1 cellular context compared by ENCODE assay signal in the genomic region with DNA sequence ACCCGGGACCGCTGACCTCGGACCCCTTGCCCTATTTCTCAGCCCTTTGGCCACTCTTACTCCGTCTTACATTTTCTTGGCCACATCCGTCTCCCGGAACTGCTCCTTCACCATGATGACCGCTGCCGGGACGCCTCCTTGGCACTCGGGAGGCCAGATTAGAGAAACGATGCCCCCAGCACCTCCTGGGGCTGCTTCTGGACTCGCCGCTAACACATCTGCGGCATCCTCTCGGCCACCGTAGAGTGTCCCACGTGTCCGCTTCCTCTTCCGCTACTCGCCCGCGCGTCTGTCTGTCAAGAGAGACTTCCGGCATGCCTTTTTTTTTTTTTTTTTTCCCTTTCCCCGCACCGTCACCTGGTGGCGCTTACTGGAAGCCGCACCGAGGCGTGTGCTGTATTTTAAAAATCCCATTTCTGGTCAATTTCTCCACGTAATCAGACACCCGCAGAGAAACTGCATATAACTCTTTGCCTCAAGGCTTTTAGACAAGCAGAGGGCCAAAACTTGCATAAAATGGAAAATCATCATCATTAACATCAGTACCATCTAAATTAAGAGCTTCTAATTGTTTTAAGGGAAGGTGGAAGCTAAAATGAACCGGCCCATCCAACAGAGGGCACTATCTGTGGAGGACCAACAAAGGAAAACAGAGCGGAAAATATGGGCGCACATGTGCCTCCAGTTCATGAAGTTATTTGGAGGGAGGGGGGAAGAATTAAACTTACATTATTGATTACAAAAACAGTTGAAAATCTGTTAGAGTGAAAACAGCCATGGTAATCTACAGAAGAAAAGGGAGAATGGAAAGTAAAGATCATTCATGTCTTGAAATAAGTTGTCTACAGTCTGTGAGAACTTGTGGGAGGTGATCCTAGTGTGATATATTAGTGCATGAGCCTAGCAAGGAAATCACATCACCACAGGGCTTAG.
TF ChIP-seq lines count a peak whose summit lies in the region.

TSS of gene POLR3A (minus strand) at position 222 of the 933 bp plus-strand sequence. CDS start at position 114, 108 bp downstream.

TF ChIP-seq in HepG2, 621 proteins besides CTCF, POLR2A, EP300 and RAD21 (continued from another document and continues in another):
- no peak for TF ChIP-seq ZNF503 (CRISPR knock-in tag; IDR thresholded peaks at IDR 0.05)
- TF ChIP-seq, protein P1, sequence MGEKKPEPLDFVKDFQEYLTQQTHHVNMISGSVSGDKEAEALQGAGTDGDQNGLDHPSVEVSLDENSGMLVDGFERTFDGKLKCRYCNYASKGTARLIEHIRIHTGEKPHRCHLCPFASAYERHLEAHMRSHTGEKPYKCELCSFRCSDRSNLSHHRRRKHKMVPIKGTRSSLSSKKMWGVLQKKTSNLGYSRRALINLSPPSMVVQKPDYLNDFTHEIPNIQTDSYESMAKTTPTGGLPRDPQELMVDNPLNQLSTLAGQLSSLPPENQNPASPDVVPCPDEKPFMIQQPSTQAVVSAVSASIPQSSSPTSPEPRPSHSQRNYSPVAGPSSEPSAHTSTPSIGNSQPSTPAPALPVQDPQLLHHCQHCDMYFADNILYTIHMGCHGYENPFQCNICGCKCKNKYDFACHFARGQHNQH (CRISPR knock-in tag; IDR thresholded peaks at IDR 0.05): peak; percentile 48; the same call in 1 of the 2 replicates
- TF ChIP-seq ZNF564 (CRISPR knock-in tag; IDR thresholded peaks at IDR 0.05): no peak; the same call in 1 of the 2 replicates
- TF ChIP-seq, protein P2, sequence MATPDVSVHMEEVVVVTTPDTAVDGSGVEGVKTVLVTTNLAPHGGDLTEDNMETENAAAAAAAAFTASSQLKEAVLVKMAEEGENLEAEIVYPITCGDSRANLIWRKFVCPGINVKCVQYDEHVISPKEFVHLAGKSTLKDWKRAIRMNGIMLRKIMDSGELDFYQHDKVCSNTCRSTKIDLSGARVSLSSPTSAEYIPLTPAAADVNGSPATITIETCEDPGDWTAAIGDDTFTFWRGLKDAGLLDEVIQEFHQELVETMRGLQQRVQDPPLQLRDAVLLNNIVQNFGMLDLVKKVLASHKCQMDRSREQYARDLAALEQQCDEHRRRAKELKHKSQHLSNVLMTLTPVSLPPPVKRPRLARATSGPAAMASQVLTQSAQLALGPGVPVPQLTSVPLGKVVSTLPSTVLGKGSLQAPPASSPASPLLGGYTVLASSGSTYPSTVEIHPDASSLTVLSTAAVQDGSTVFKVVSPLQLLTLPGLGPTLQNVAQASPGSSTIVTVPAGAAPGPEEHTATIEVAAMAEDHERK (CRISPR knock-in tag; IDR thresholded peaks at IDR 0.05; ENCODE audit: low read depth): no peak
- TF ChIP-seq NFIC (IDR thresholded peaks at IDR 0.05; ENCODE audit: low read length): 0 out of 2 replicates have a peak, but pooled peaks have one; percentile 17
- TF ChIP-seq TBX3 (IDR thresholded peaks at IDR 0.05; ENCODE audit: borderline replicate concordance): no peak; the same call in 1 of the 2 replicates
- peak; percentile 10; the same call in 1 of the 2 replicates for TF ChIP-seq SIN3B (IDR thresholded peaks at IDR 0.05; ENCODE audit: low read length)
- no peak for TF ChIP-seq CC2D1A (CRISPR knock-in tag; IDR thresholded peaks at IDR 0.05)
- peak; percentile 58 for TF ChIP-seq SMC3 (IDR thresholded peaks at IDR 0.05; ENCODE audit: low read length)
- 0 out of 2 replicates have a peak, but pooled peaks have one; percentile 52 for TF ChIP-seq ARNTL (CRISPR knock-in tag; IDR thresholded peaks at IDR 0.05)
- TF ChIP-seq, protein P3, sequence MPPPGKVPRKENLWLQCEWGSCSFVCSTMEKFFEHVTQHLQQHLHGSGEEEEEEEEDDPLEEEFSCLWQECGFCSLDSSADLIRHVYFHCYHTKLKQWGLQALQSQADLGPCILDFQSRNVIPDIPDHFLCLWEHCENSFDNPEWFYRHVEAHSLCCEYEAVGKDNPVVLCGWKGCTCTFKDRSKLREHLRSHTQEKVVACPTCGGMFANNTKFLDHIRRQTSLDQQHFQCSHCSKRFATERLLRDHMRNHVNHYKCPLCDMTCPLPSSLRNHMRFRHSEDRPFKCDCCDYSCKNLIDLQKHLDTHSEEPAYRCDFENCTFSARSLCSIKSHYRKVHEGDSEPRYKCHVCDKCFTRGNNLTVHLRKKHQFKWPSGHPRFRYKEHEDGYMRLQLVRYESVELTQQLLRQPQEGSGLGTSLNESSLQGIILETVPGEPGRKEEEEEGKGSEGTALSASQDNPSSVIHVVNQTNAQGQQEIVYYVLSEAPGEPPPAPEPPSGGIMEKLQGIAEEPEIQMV (CRISPR knock-in tag; IDR thresholded peaks at IDR 0.05; ENCODE audit: low read depth): no peak
- no peak; the same call in none of the 2 replicates for TF ChIP-seq FOSL2 (CRISPR knock-in tag; IDR thresholded peaks at IDR 0.05)
- TF ChIP-seq ZNF567 (CRISPR knock-in tag; IDR thresholded peaks at IDR 0.05; ENCODE audit: borderline replicate concordance): no peak
- no peak for TF ChIP-seq NR3C1 (CRISPR knock-in tag; IDR thresholded peaks at IDR 0.05)
- TF ChIP-seq ZBTB26 (CRISPR knock-in tag; IDR thresholded peaks at IDR 0.05; ENCODE audit: borderline replicate concordance): peak; percentile 83
- TF ChIP-seq RFX1 (IDR thresholded peaks at IDR 0.05): no peak
- peak; percentile 87 for TF ChIP-seq ZNF687 (CRISPR knock-in tag; IDR thresholded peaks at IDR 0.05)
- TF ChIP-seq REXO4 (CRISPR knock-in tag; IDR thresholded peaks at IDR 0.05; ENCODE audit: borderline replicate concordance): no peak
- TF ChIP-seq MIXL1 (CRISPR knock-in tag; IDR thresholded peaks at IDR 0.05): 0 out of 2 replicates have a peak, but pooled peaks have one; percentile 7
- TF ChIP-seq YEATS2 (CRISPR knock-in tag; IDR thresholded peaks at IDR 0.05; ENCODE audit: borderline replicate concordance): peak; percentile 96
- TF ChIP-seq ZNF256 (CRISPR knock-in tag; conservative IDR thresholded peaks at IDR 0.05): 0 out of 2 replicates have a peak, but pooled peaks have one; percentile 24
- TF ChIP-seq, protein P4, sequence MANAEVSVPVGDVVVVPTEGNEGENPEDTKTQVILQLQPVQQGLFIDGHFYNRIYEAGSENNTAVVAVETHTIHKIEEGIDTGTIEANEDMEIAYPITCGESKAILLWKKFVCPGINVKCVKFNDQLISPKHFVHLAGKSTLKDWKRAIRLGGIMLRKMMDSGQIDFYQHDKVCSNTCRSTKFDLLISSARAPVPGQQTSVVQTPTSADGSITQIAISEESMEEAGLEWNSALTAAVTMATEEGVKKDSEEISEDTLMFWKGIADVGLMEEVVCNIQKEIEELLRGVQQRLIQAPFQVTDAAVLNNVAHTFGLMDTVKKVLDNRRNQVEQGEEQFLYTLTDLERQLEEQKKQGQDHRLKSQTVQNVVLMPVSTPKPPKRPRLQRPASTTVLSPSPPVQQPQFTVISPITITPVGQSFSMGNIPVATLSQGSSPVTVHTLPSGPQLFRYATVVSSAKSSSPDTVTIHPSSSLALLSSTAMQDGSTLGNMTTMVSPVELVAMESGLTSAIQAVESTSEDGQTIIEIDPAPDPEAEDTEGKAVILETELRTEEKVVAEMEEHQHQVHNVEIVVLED (CRISPR knock-in tag; IDR thresholded peaks at IDR 0.05; ENCODE audit: borderline replicate concordance): peak; percentile 51; the same call in 1 of the 2 replicates
- TF ChIP-seq, protein P5, sequence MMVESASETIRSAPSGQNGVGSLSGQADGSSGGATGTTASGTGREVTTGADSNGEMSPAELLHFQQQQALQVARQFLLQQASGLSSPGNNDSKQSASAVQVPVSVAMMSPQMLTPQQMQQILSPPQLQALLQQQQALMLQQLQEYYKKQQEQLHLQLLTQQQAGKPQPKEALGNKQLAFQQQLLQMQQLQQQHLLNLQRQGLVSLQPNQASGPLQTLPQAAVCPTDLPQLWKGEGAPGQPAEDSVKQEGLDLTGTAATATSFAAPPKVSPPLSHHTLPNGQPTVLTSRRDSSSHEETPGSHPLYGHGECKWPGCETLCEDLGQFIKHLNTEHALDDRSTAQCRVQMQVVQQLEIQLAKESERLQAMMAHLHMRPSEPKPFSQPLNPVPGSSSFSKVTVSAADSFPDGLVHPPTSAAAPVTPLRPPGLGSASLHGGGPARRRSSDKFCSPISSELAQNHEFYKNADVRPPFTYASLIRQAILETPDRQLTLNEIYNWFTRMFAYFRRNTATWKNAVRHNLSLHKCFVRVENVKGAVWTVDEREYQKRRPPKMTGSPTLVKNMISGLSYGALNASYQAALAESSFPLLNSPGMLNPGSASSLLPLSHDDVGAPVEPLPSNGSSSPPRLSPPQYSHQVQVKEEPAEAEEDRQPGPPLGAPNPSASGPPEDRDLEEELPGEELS (CRISPR knock-in tag; IDR thresholded peaks at IDR 0.05): no peak
- TF ChIP-seq TFE3 (CRISPR knock-in tag; IDR thresholded peaks at IDR 0.05): no peak; the same call in 1 of the 2 replicates
- TF ChIP-seq RORA (CRISPR knock-in tag; IDR thresholded peaks at IDR 0.05): no peak
- TF ChIP-seq ZNF709 (CRISPR knock-in tag; IDR thresholded peaks at IDR 0.05): 0 out of 2 replicates have a peak, but pooled peaks have one; percentile 18
- TF ChIP-seq ZNF768 (CRISPR knock-in tag; IDR thresholded peaks at IDR 0.05): peak; percentile 45; the same call in 1 of the 2 replicates
- no peak for TF ChIP-seq ZSCAN30 (CRISPR knock-in tag; IDR thresholded peaks at IDR 0.05)
- TF ChIP-seq ZNF570 (CRISPR knock-in tag; IDR thresholded peaks at IDR 0.05; ENCODE audit: borderline replicate concordance): no peak
- TF ChIP-seq CBFB (CRISPR knock-in tag; IDR thresholded peaks at IDR 0.05): peak; percentile 52
- TF ChIP-seq, protein P6, sequence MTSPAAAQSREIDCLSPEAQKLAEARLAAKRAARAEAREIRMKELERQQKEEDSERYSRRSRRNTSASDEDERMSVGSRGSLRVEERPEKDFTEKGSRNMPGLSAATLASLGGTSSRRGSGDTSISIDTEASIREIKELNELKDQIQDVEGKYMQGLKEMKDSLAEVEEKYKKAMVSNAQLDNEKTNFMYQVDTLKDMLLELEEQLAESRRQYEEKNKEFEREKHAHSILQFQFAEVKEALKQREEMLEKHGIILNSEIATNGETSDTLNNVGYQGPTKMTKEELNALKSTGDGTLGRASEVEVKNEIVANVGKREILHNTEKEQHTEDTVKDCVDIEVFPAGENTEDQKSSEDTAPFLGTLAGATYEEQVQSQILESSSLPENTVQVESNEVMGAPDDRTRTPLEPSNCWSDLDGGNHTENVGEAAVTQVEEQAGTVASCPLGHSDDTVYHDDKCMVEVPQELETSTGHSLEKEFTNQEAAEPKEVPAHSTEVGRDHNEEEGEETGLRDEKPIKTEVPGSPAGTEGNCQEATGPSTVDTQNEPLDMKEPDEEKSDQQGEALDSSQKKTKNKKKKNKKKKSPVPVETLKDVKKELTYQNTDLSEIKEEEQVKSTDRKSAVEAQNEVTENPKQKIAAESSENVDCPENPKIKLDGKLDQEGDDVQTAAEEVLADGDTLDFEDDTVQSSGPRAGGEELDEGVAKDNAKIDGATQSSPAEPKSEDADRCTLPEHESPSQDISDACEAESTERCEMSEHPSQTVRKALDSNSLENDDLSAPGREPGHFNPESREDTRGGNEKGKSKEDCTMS (CRISPR knock-in tag; conservative IDR thresholded peaks at IDR 0.05): no peak
- no peak for TF ChIP-seq FOXM1 (CRISPR knock-in tag; IDR thresholded peaks at IDR 0.05)
